Comparison of ENCODE assay signal across 9 cellular contexts in genomic region chr2:215136669-215137328, GRCh38. TPM values are rescaled to one million over a fixed set of nuclear protein-coding genes. Genes with fewer than 3 reads are reported as not detected.
DNase-seq lines count a peak whose midpoint lies in the region; ATAC-seq, FAIRE-seq and TF ChIP-seq lines count a peak whose summit lies in the region.
"Had no signal": no experiment of that assay in that cellular context is flagged by ENCODE, and none has a peak within 500 bp of the region (broad histone marks: within the 10 kb centered on the region; RNA-seq: fewer than 3 reads in every experiment).

No MANE protein-coding gene starts in this region.

- DNase-seq in GM12891 (ENCODE audit: insufficient read length, low spot score) (no peak), LHCN-M2 (ENCODE audit: low read depth) (peak; percentile 75), fibroblast of pulmonary artery (ENCODE audit: low read depth) (peak; percentile 27), body of pancreas (no peak), T-cell (no peak), posterior vena cava (ENCODE audit: low spot score) (no peak), NCI-H2227 (lab: John Stamatoyannopoulos, UW; ENCODE audit: unreplicated experiment) (no peak)
- DNase-seq: NCI-H2081 treated with DMSO at 0.1 percent for 48 hours had no signal

- H3K27ac ChIP-seq in body of pancreas = no peak overlapping the region

- H3K36me3 ChIP-seq in body of pancreas (replicated peaks in 1 of 2; ENCODE audit: insufficient read depth in 1 of 2, low read depth in 2 of 2) = no peaks in the 10 kb centered on the region

- H3K9me3 ChIP-seq in body of pancreas = no peaks in the 10 kb centered on the region

- no peaks in the 10 kb centered on the region for H3K4me1 Mint-ChIP-seq in T-cell

- intact Hi-C loops in body of pancreas (cut with DNase I) (no loop called here), posterior vena cava (cut with DNase I) (no loop called here)

- no peaks in the 10 kb centered on the region for H3K27me3 ChIP-seq in body of pancreas

- no peak overlapping the region for H3K4me3 ChIP-seq in fibroblast of pulmonary artery (replicated peaks; ENCODE audit: low read depth, low read length)
- no peak overlapping the region for H3K4me3 ChIP-seq in body of pancreas

- peak; percentile 56 for ATAC-seq in GM21619 (IDR thresholded peaks at IDR 0.05; ENCODE audit: unreplicated experiment)
- no peak for ATAC-seq in body of pancreas
- no peak for ATAC-seq in T-cell (replicated peaks in 1 of 4)

- WGBS in body of pancreas, 2 donors = 37 to 38% methylated on average over 3 of the region's 3 CpGs

- TF ChIP-seq CTCF in fibroblast of pulmonary artery (IDR thresholded peaks at IDR 0.05; ENCODE audit: low read length, missing control alignments) = no peak
- no peak for TF ChIP-seq CTCF in body of pancreas (IDR thresholded peaks at IDR 0.05)

- H3K4me3 Mint-ChIP-seq in T-cell = no peak overlapping the region

- H3K4me1 ChIP-seq in body of pancreas = no peaks in the 10 kb centered on the region

- CTCF ChIA-PET in T-cell (lab: Charles Lee) = no interaction called here

- POLR2A ChIA-PET in T-cell (lab: Charles Lee) = no interaction called here

- TF ChIP-seq POLR2A in GM12891 (IDR thresholded peaks at IDR 0.05; ENCODE audit: low read depth, low read length) (no peak), body of pancreas (IDR thresholded peaks at IDR 0.05) (no peak)

- peaks cover 5 to 13% (median 9%) of the 10 kb centered on the region in 3 donors for H3K9me3 Mint-ChIP-seq in T-cell

- H3K27ac Mint-ChIP-seq in T-cell = no peak overlapping the region

- H3K27me3 Mint-ChIP-seq in T-cell = peaks cover 8 to 21% of the 10 kb centered on the region in 2 donors

- peak; percentile 38 for FAIRE-seq in GM12891 (lab: Jason Lieb, UNC)

- H3K36me3 Mint-ChIP-seq in T-cell = no peaks in the 10 kb centered on the region

TF ChIP-seq in GM12891, 5 proteins besides CTCF, POLR2A, EP300 and RAD21:
- TF ChIP-seq TAF1 (IDR thresholded peaks at IDR 0.05; ENCODE audit: low read depth, low read length) (no peak), POU2F2 (IDR thresholded peaks at IDR 0.05; ENCODE audit: low read depth, low read length) (no peak), SPI1 (IDR thresholded peaks at IDR 0.05; ENCODE audit: low read depth, low read length) (no peak), PAX5 (IDR thresholded peaks at IDR 0.05; ENCODE audit: insufficient read depth, low read length, severe bottlenecking) (no peak), POLR2AphosphoS5 (IDR thresholded peaks at IDR 0.05; ENCODE audit: low read depth, low read length) (no peak)

RNA-seq across cellular contexts. Expression of gene ABCA12, which starts 1.6 kb away (rescaled TPM):
- polyA plus RNA-seq in GM12891 (2012; ENCODE audit: low read depth, missing spikeins) = 0.06 TPM
- 0.19 and 0.52 TPM in 2 replicates for total RNA-seq in LHCN-M2 (2014; rRNA removed)
- polyA plus RNA-seq in LHCN-M2 (2012) = 0.04 TPM
- total RNA-seq in body of pancreas = not detected
- total RNA-seq in T-cell = not detected
- not detected for total RNA-seq in posterior vena cava

Comparison
In these comparisons a context has a peak if more than half of its experiments do, and no peak if none do; other contexts are left out.
1. DNase-seq: peak in LHCN-M2 (single experiment) and fibroblast of pulmonary artery (single experiment); none in GM12891 (single experiment), body of pancreas (0 of 4), T-cell (0 of 34), posterior vena cava (single experiment) and NCI-H2227 (single experiment).